15 cellular contexts compared by ENCODE assay signal in genomic region chr16:49833796-49834195, GRCh38. TPM values are rescaled to one million over a fixed set of nuclear protein-coding genes. Genes with fewer than 3 reads are reported as not detected.
DNase-seq lines count a peak whose midpoint lies in the region; ATAC-seq and TF ChIP-seq lines count a peak whose summit lies in the region.
"Had no signal": no experiment of that assay in that cellular context is flagged by ENCODE, and none has a peak within 500 bp of the region (broad histone marks: within the 10 kb centered on the region; RNA-seq: fewer than 3 reads in every experiment).

No MANE protein-coding gene starts in this region.

- no peak overlapping the region for H3K4me3 ChIP-seq in SJCRH30
- no peak overlapping the region for H3K4me3 ChIP-seq in esophagus (ENCODE audit: low read depth in 1 of 2, low read length in 2 of 2)
- H3K4me3 ChIP-seq in muscle layer of duodenum (ENCODE audit: low read depth in 1 of 2, low read length in 2 of 2) = peak overlapping the region in 1 of 2 donors; percentile 36
- H3K4me3 ChIP-seq in testis = no peak overlapping the region

- ATAC-seq in activated CD4-positive, alpha-beta T cell treated with anti-CD3 and anti-CD28 coated beads for 36 hours = no peak
- ATAC-seq: activated T-cell treated with anti-CD3 and anti-CD28 coated beads, Interleukin-2, amount 50 U/mL, for 72 hours; naive thymus-derived CD8-positive, alpha-beta T cell had no signal

- H3K9me3 Mint-ChIP-seq in activated CD4-positive, alpha-beta T cell treated with anti-CD3 and anti-CD28 coated beads for 36 hours (ENCODE audit: low read depth) = no peaks in the 10 kb centered on the region
- H3K9me3 Mint-ChIP-seq: activated T-cell treated with anti-CD3 and anti-CD28 coated beads, Interleukin-2, amount 50 U/mL, for 72 hours; naive thymus-derived CD8-positive, alpha-beta T cell had no signal

- H3K27me3 ChIP-seq in SJCRH30 (no peaks in the 10 kb centered on the region), esophagus (ENCODE audit: control insufficient read depth in 1 of 2, insufficient read depth in 2 of 2, low read length in 2 of 2) (peaks cover 0 to 5% of the 10 kb centered on the region in 2 donors), muscle layer of duodenum (ENCODE audit: low read depth, low read length) (no peaks in the 10 kb centered on the region), testis (no peaks in the 10 kb centered on the region)

- H3K27ac Mint-ChIP-seq in activated CD4-positive, alpha-beta T cell treated with anti-CD3 and anti-CD28 coated beads for 36 hours = no peak overlapping the region
- H3K27ac Mint-ChIP-seq: activated T-cell treated with anti-CD3 and anti-CD28 coated beads, Interleukin-2, amount 50 U/mL, for 72 hours; naive thymus-derived CD8-positive, alpha-beta T cell had no signal

- H3K4me1 Mint-ChIP-seq in activated CD4-positive, alpha-beta T cell treated with anti-CD3 and anti-CD28 coated beads for 36 hours = no peaks in the 10 kb centered on the region

- no peaks in the 10 kb centered on the region for H3K9me3 ChIP-seq in SJCRH30 (replicated peaks)
- H3K9me3 ChIP-seq in esophagus (ENCODE audit: control insufficient read depth in 2 of 2, insufficient read depth in 1 of 2, low read depth in 1 of 2, low read length in 1 of 2) = no peaks in the 10 kb centered on the region
- H3K9me3 ChIP-seq in muscle layer of duodenum (ENCODE audit: control insufficient read depth in 1 of 2, low read length in 2 of 2) = no peaks in the 10 kb centered on the region
- no peaks in the 10 kb centered on the region for H3K9me3 ChIP-seq in testis

- peaks cover 9% of the 10 kb centered on the region for H3K27me3 Mint-ChIP-seq in activated CD4-positive, alpha-beta T cell treated with anti-CD3 and anti-CD28 coated beads for 36 hours

- no peak overlapping the region for H3K4me3 Mint-ChIP-seq in activated CD4-positive, alpha-beta T cell treated with anti-CD3 and anti-CD28 coated beads for 36 hours
- H3K4me3 Mint-ChIP-seq: activated T-cell treated with anti-CD3 and anti-CD28 coated beads, Interleukin-2, amount 50 U/mL, for 72 hours; naive thymus-derived CD8-positive, alpha-beta T cell had no signal

- DNase-seq in SJCRH30 (no peak), testis (no peak), UCSD-AML1 (lab: John Stamatoyannopoulos, UW; ENCODE audit: unreplicated experiment) (no peak), NCI-H226 (no peak), NCI-H748 treated with DMSO at 0.1 percent for 48 hours (lab: John Stamatoyannopoulos, UW) (no peak)
- DNase-seq in activated CD4-positive, alpha-beta T cell treated with anti-CD3 and anti-CD28 coated beads for 36 hours = no peak
- DNase-seq: activated CD4-positive, alpha-beta T cell treated with anti-CD3 and anti-CD28 coated beads for 1 hour; activated T-cell treated with anti-CD3 and anti-CD28 coated beads, Interleukin-2, amount 50 U/mL, for 72 hours; naive thymus-derived CD8-positive, alpha-beta T cell; NCI-H2029; stimulated activated CD8-positive, alpha-beta memory T cell treated with anti-CD3 and anti-CD28 coated beads, Interleukin-4, amount 100 ng/mL, for 48 hours had no signal

- CTCF ChIA-PET in activated CD4-positive, alpha-beta T cell treated with anti-CD3 and anti-CD28 coated beads for 36 hours (lab: Charles Lee) = no interaction called here

- 54 to 59% methylated on average over 9 of the region's 9 CpGs for WGBS in esophagus, 2 donors
- 47 to 49% methylated on average over 4 to 9 of the region's 9 CpGs for WGBS in testis, 2 donors

- TF ChIP-seq CTCF in testis (IDR thresholded peaks at IDR 0.05) = no peak

- TF ChIP-seq POLR2A in testis (IDR thresholded peaks at IDR 0.05) = no peak

- peaks cover 22% of the 10 kb centered on the region for H3K4me1 ChIP-seq in SJCRH30
- H3K4me1 ChIP-seq in esophagus (ENCODE audit: control insufficient read depth in 2 of 2, insufficient read depth in 2 of 2, low read length in 1 of 2) = peaks cover 0 to 10% of the 10 kb centered on the region in 2 donors
- peaks cover 11 to 60% of the 10 kb centered on the region in 2 donors for H3K4me1 ChIP-seq in muscle layer of duodenum (ENCODE audit: control insufficient read depth in 1 of 2, insufficient read depth in 2 of 2, low read length in 2 of 2)
- peaks cover 54% of the 10 kb centered on the region for H3K4me1 ChIP-seq in testis

- H3K27ac ChIP-seq in SJCRH30 = peak overlapping the region; percentile 92
- H3K27ac ChIP-seq in esophagus (ENCODE audit: low read depth in 2 of 2, low read length in 1 of 2) = peak overlapping the region; percentile 83
- peak overlapping the region; percentile 61 for H3K27ac ChIP-seq in muscle layer of duodenum (ENCODE audit: low read length)
- H3K27ac ChIP-seq in testis = peak overlapping the region; percentile 65 to 86
- H3K27ac ChIP-seq: C4-2B had no signal

- H3K36me3 ChIP-seq in SJCRH30 (no peaks in the 10 kb centered on the region), esophagus (ENCODE audit: control insufficient read depth in 2 of 2, insufficient read depth in 2 of 2, low read length in 1 of 2) (no peaks in the 10 kb centered on the region), muscle layer of duodenum (ENCODE audit: control insufficient read depth in 1 of 2, insufficient read depth in 2 of 2, low read length in 2 of 2) (no peaks in the 10 kb centered on the region), testis (ENCODE audit: low read depth, missing control alignments) (no peaks in the 10 kb centered on the region)

- intact Hi-C loops in testis (cut with DNase I; ENCODE audit: low total_unique reads) = no loop called here
- intact Hi-C loops in activated CD4-positive, alpha-beta T cell treated with anti-CD3 and anti-CD28 coated beads for 36 hours (cut with DNase I, micrococcal nuclease) = no loop called here

- no peaks in the 10 kb centered on the region for H3K36me3 Mint-ChIP-seq in activated CD4-positive, alpha-beta T cell treated with anti-CD3 and anti-CD28 coated beads for 36 hours (ENCODE audit: low read depth)
- H3K36me3 Mint-ChIP-seq: naive thymus-derived CD8-positive, alpha-beta T cell had no signal

- POLR2A ChIA-PET in activated CD4-positive, alpha-beta T cell treated with anti-CD3 and anti-CD28 coated beads for 36 hours (lab: Charles Lee) = no interaction called here

RNA-seq across cellular contexts. Expression of gene ZNF423, which starts 22.1 kb away (rescaled TPM):
- total RNA-seq in SJCRH30 (2014; rRNA removed; shearing (Covaris generic)) = 6.7 and 7.9 TPM in 2 replicates
- under 1 TPM; 0.53 to 0.67 TPM for polyA plus RNA-seq in esophagus
- 10 to 100 TPM; 12.1 to 19.0 TPM for total RNA-seq in testis
- polyA plus RNA-seq in testis (ENCODE audit: insufficient read depth, low read depth, low replicate concordance) = 8.9 TPM
- total RNA-seq in activated CD4-positive, alpha-beta T cell treated with anti-CD3 and anti-CD28 coated beads for 36 hours = not detected
- total RNA-seq: activated T-cell treated with anti-CD3 and anti-CD28 coated beads, Interleukin-2, amount 50 U/mL, for 72 hours; LHCN-M2; naive thymus-derived CD8-positive, alpha-beta T cell had no signal
- polyA plus RNA-seq: naive thymus-derived CD8-positive, alpha-beta T cell had no signal
